In genomic region chr10:110511734-110512449, GRCh38 we compare ENCODE assay signal across 12 cellular contexts. TPM values are rescaled to one million over a fixed set of nuclear protein-coding genes. Genes with fewer than 3 reads are reported as not detected.
DNase-seq lines count a peak whose midpoint lies in the region; ATAC-seq and TF ChIP-seq lines count a peak whose summit lies in the region.
"Had no signal": no experiment of that assay in that cellular context is flagged by ENCODE, and none has a peak within 500 bp of the region (broad histone marks: within the 10 kb centered on the region; RNA-seq: fewer than 3 reads in every experiment).

No MANE protein-coding gene starts in this region.

- DNase-seq in heart right ventricle (no peak), left ventricle myocardium inferior (no peak), fibroblast of mammary gland (ENCODE audit: low read depth) (peak; percentile 71), NCI-H774 (lab: John Stamatoyannopoulos, UW) (no peak)
- DNase-seq in activated naive CD4-positive, alpha-beta T cell treated with anti-CD3 and anti-CD28 coated beads, Interleukin-2, amount 50 U/mL, for 72 hours (ENCODE audit: low spot score in 2 of 2), result no peak
- DNase-seq: activated effector memory CD4-positive, alpha-beta T cell treated with Interleukin-2 at 50 U/mL for 16 hours; NCI-H2171 had no signal

- WGBS in heart right ventricle, 2 donors, result 63 to 65% methylated on average over 6 of the region's 6 CpGs

- H3K4me1 ChIP-seq in heart right ventricle (peaks cover 8 to 54% (median 38%) of the 10 kb centered on the region in 9 donors), left ventricle myocardium inferior (peaks cover 58% of the 10 kb centered on the region), subcutaneous abdominal adipose tissue (ENCODE audit: control insufficient read depth in 5 of 5, insufficient read depth in 5 of 5, low read length in 5 of 5) (peaks cover 0 to 41% (median 13%) of the 10 kb centered on the region in 5 donors)
- H3K4me1 ChIP-seq: prostate gland had no signal

- H3K36me3 Mint-ChIP-seq in activated naive CD4-positive, alpha-beta T cell treated with anti-CD3 and anti-CD28 coated beads, Interleukin-2, amount 50 U/mL, for 72 hours, result peaks cover 59 to 75% of the 10 kb centered on the region in 2 donors

- TF ChIP-seq CTCF in heart right ventricle (IDR thresholded peaks at IDR 0.05) (no peak), left ventricle myocardium inferior (IDR thresholded peaks at IDR 0.05; ENCODE audit: borderline replicate concordance) (no peak), fibroblast of mammary gland (conservative IDR thresholded peaks at IDR 0.05; ENCODE audit: control insufficient read depth, insufficient read depth, low read depth, low read length) (no peak)

- no peaks in the 10 kb centered on the region for H3K27me3 ChIP-seq in heart right ventricle
- no peaks in the 10 kb centered on the region for H3K27me3 ChIP-seq in left ventricle myocardium inferior (ENCODE audit: low read depth)
- no peaks in the 10 kb centered on the region for H3K27me3 ChIP-seq in subcutaneous abdominal adipose tissue (ENCODE audit: control insufficient read depth in 5 of 5, insufficient read depth in 4 of 5, low read length in 5 of 5)

- intact Hi-C loops in heart right ventricle (cut with DNase I) (loop anchor here in 1 of 10 donors (5.0 kb wide), 1 partner anchor 60 kb away; no protein-coding TSS in a partner anchor), left ventricle myocardium inferior (cut with micrococcal nuclease) (no loop called here)

- H3K4me3 ChIP-seq in heart right ventricle, result no peak overlapping the region
- no peak overlapping the region for H3K4me3 ChIP-seq in left ventricle myocardium inferior
- H3K4me3 ChIP-seq in fibroblast of mammary gland (ENCODE audit: control insufficient read depth, low read depth, low read length), result no peak overlapping the region
- H3K4me3 ChIP-seq in subcutaneous abdominal adipose tissue (ENCODE audit: low read depth in 1 of 5, low read length in 5 of 5), result no peak overlapping the region
- H3K4me3 ChIP-seq: prostate gland had no signal

- H3K27ac ChIP-seq in heart right ventricle (peak overlapping the region in 6 of 10 donors; percentile 2 to 37 (median 20)), left ventricle myocardium inferior (replicated peaks) (no peak overlapping the region), subcutaneous abdominal adipose tissue (ENCODE audit: low read depth, low read length) (peak overlapping the region; percentile 20)
- H3K27ac ChIP-seq: prostate gland had no signal

- H3K9me3 Mint-ChIP-seq in activated naive CD4-positive, alpha-beta T cell treated with anti-CD3 and anti-CD28 coated beads, Interleukin-2, amount 50 U/mL, for 72 hours, result peaks cover 0 to 7% of the 10 kb centered on the region in 2 donors
- H3K9me3 Mint-ChIP-seq: dendritic cell treated with granulocyte-macrophage colony-stimulating factor and Interleukin-4, amounts not matched to agents 40 ng/mL and 50 ng/mL, for 4 days had no signal

- ATAC-seq in heart right ventricle (peak in 1 of 8 donors; percentile 23), HG03469 (IDR thresholded peaks at IDR 0.05; ENCODE audit: unreplicated experiment) (no peak)
- no peak for ATAC-seq in activated naive CD4-positive, alpha-beta T cell treated with anti-CD3 and anti-CD28 coated beads, Interleukin-2, amount 50 U/mL, for 72 hours
- no peak for ATAC-seq in activated CD4-positive, CD25-positive, alpha-beta regulatory T cell treated with anti-CD3 and anti-CD28 coated beads, Interleukin-2, amount 50 U/mL, for 24 hours

- H3K9ac ChIP-seq in subcutaneous abdominal adipose tissue (ENCODE audit: low read length in 5 of 5), result no peak overlapping the region

- H3K36me3 ChIP-seq in heart right ventricle, result peaks cover 0 to 71% (median 26%) of the 10 kb centered on the region in 9 donors
- peaks cover 34% of the 10 kb centered on the region for H3K36me3 ChIP-seq in left ventricle myocardium inferior
- peaks cover 0 to 36% (median 22%) of the 10 kb centered on the region in 5 donors for H3K36me3 ChIP-seq in subcutaneous abdominal adipose tissue (ENCODE audit: control insufficient read depth in 5 of 5, insufficient read depth in 5 of 5, low read length in 5 of 5)
- H3K36me3 ChIP-seq: prostate gland had no signal

- H3K9me3 ChIP-seq in heart right ventricle (no peaks in the 10 kb centered on the region), left ventricle myocardium inferior (replicated peaks) (no peaks in the 10 kb centered on the region), subcutaneous abdominal adipose tissue (ENCODE audit: control insufficient read depth in 5 of 5, low read length in 5 of 5) (no peaks in the 10 kb centered on the region)
- H3K9me3 ChIP-seq: prostate gland had no signal

- peak overlapping the region; percentile 15 to 79 for H3K27ac Mint-ChIP-seq in activated naive CD4-positive, alpha-beta T cell treated with anti-CD3 and anti-CD28 coated beads, Interleukin-2, amount 50 U/mL, for 72 hours
- H3K27ac Mint-ChIP-seq: dendritic cell treated with granulocyte-macrophage colony-stimulating factor and Interleukin-4, amounts not matched to agents 40 ng/mL and 50 ng/mL, for 4 days had no signal

RNA-seq across cellular contexts. Expression of gene DUSP5, which starts 14.2 kb away (rescaled TPM):
- total RNA-seq in heart right ventricle (10 to 100 TPM in 9 of 10 donors, 1 to 10 TPM in 1; 9.0 to 53.7 (median 22.9) TPM), left ventricle myocardium inferior (15.0 TPM)
- 10 to 100 TPM in 1 of 2 donors, 1 to 10 TPM in 1; 5.3 to 20.2 TPM for polyA plus RNA-seq in heart right ventricle
- 10 to 100 TPM; 23.0 to 32.4 TPM for total RNA-seq in activated naive CD4-positive, alpha-beta T cell treated with anti-CD3 and anti-CD28 coated beads, Interleukin-2, amount 50 U/mL, for 72 hours

RNA-seq across cellular contexts. Expression of gene SMC3, which starts 55.6 kb away (rescaled TPM):
- total RNA-seq in heart right ventricle (10 to 100 TPM; 18.1 to 23.5 (median 20.9) TPM), left ventricle myocardium inferior (20.9 TPM)
- 10 to 100 TPM; 11.1 to 14.3 TPM for polyA plus RNA-seq in heart right ventricle
- total RNA-seq in activated naive CD4-positive, alpha-beta T cell treated with anti-CD3 and anti-CD28 coated beads, Interleukin-2, amount 50 U/mL, for 72 hours, result 100 to 1,000 TPM in 1 of 2 donors, 10 to 100 TPM in 1; 70.7 to 110 TPM
